7 cellular contexts compared by ENCODE assay signal in genomic region chr17:17496189-17497064, GRCh38. TPM values are rescaled to one million over a fixed set of nuclear protein-coding genes. Genes with fewer than 3 reads are reported as not detected.
DNase-seq lines count a peak whose midpoint lies in the region; ATAC-seq and TF ChIP-seq lines count a peak whose summit lies in the region.

Gene RASD1, minus strand, starts transcription at chr17:17496395. Its CDS starts 214 bp downstream, at chr17:17496181.

- in situ Hi-C loops in GM13977 (cut with MboI; ENCODE audit: low pct_unique_long_range_greater_than_20kb, low sequenced_read_pairs, unreplicated experiment): no loop called here

- H3K27ac ChIP-seq in coronary artery (peak within 1 kb of the TSS; percentile 61 to 82), left lung (peak within 1 kb of the TSS; percentile 75 to 82)

- TF ChIP-seq CTCF in GM13977 (IDR thresholded peaks at IDR 0.05; ENCODE audit: extremely low read depth, insufficient read depth, missing control alignments): peak; percentile 98
- TF ChIP-seq CTCF in coronary artery (IDR thresholded peaks at IDR 0.05): peak; percentile 95
- peak; percentile 98 for TF ChIP-seq CTCF in left lung (IDR thresholded peaks at IDR 0.05)

- H3K9me3 ChIP-seq in left lung: no peaks in the 10 kb centered on the region

- peaks cover 10 to 34% of the 10 kb centered on the region in 2 donors for H3K4me1 ChIP-seq in left lung

- H3K27me3 ChIP-seq in left lung: peaks cover 0 to 21% of the 10 kb centered on the region in 2 donors

- peaks cover 0 to 16% of the 10 kb centered on the region in 2 donors for H3K36me3 ChIP-seq in left lung

- peak within 1 kb of the TSS; percentile 76 for H3K4me3 ChIP-seq in coronary artery
- peak within 1 kb of the TSS; percentile 51 to 59 for H3K4me3 ChIP-seq in left lung

- DNase-seq in GM13977 (ENCODE audit: low spot score) (peak; percentile 97), NCI-H2227 (lab: John Stamatoyannopoulos, UW; ENCODE audit: unreplicated experiment) (peak; percentile 43), coronary artery (ENCODE audit: low spot score) (peak; percentile 93), left lung (peak; percentile 90 to 97)
- DNase-seq in activated CD4-positive, alpha-beta T cell treated with anti-CD3 and anti-CD28 coated beads for 48 hours: peak; percentile 85
- peak; percentile 72 for DNase-seq in stimulated activated CD4-positive, alpha-beta T cell treated with anti-CD3 and anti-CD28 coated beads, Interleukin-2, amount 100 ng/mL, for 4 hours (ENCODE audit: low read depth)

- ATAC-seq in HG02981 (IDR thresholded peaks at IDR 0.05; ENCODE audit: unreplicated experiment): peak; percentile 67
- ATAC-seq in left lung: peak; percentile 94

- intact Hi-C loops in left lung (cut with DNase I): loop anchor here in 1 of 2 donors (5.0 to 10.0 kb wide), 2 partner anchors 71 to 142 kb away; no protein-coding TSS in a partner anchor

RNA-seq across cellular contexts. Expression of gene RASD1, which starts in this region (rescaled TPM):
- 10 to 100 TPM; 11.2 to 14.2 TPM for total RNA-seq in left lung

Comparison
In these comparisons a context has a peak if more than half of its experiments do, and no peak if none do; other contexts are left out.
1. Peak in every context shown above with its lines: DNase-seq, ATAC-seq, H3K4me3 ChIP-seq and H3K27ac ChIP-seq.
2. DNase-seq: peak in every context shown above with its lines; median percentile 97 in GM13977; 94 in left lung; 93 in coronary artery; 85 in activated CD4-positive, alpha-beta T cell treated with anti-CD3 and anti-CD28 coated beads for 48 hours; 72 in stimulated activated CD4-positive, alpha-beta T cell treated with anti-CD3 and anti-CD28 coated beads, Interleukin-2, amount 100 ng/mL, for 4 hours; 43 in NCI-H2227.